Comparison of ENCODE assay signal across 1 cellular context in genomic region chr2:112156152-112156986, GRCh38.
TF ChIP-seq lines count a peak whose summit lies in the region.

No MANE protein-coding gene starts in this region.

TF ChIP-seq in HepG2, 621 proteins besides CTCF, POLR2A, EP300 and RAD21 (continued from another document):
- TF ChIP-seq PAXIP1 (CRISPR knock-in tag; conservative IDR thresholded peaks at IDR 0.05), result no peak
- TF ChIP-seq HMG20B (CRISPR knock-in tag; conservative IDR thresholded peaks at IDR 0.05), result no peak
- no peak for TF ChIP-seq ZFP91 (CRISPR knock-in tag; IDR thresholded peaks at IDR 0.05; ENCODE audit: borderline replicate concordance)
- no peak for TF ChIP-seq SATB2 (CRISPR knock-in tag; IDR thresholded peaks at IDR 0.05)
- TF ChIP-seq SALL1 (CRISPR knock-in tag; IDR thresholded peaks at IDR 0.05), result peak; percentile 23; the same call in 1 of the 2 replicates
- no peak for TF ChIP-seq ZNF512B (CRISPR knock-in tag; IDR thresholded peaks at IDR 0.05; ENCODE audit: borderline replicate concordance)
- no peak for TF ChIP-seq FOXK2 (IDR thresholded peaks at IDR 0.05)
- TF ChIP-seq ZNF224 (CRISPR knock-in tag; IDR thresholded peaks at IDR 0.05), result no peak
- TF ChIP-seq SKI (IDR thresholded peaks at IDR 0.05; ENCODE audit: partially characterized antibody), result no peak
- no peak for TF ChIP-seq ZNF704 (CRISPR knock-in tag; IDR thresholded peaks at IDR 0.05; ENCODE audit: borderline replicate concordance)
- TF ChIP-seq MEIS1 (CRISPR knock-in tag; IDR thresholded peaks at IDR 0.05; ENCODE audit: borderline replicate concordance), result 0 out of 2 replicates have a peak, but pooled peaks have one; percentile 46
- peak; percentile 44; the same call in 1 of the 2 replicates for TF ChIP-seq KDM5B (CRISPR knock-in tag; IDR thresholded peaks at IDR 0.05; ENCODE audit: borderline replicate concordance)
- TF ChIP-seq ZNF383 (CRISPR knock-in tag; IDR thresholded peaks at IDR 0.05; ENCODE audit: borderline replicate concordance), result 0 out of 2 replicates have a peak, but pooled peaks have one; percentile 57
- TF ChIP-seq AGO2 (optimal IDR thresholded peaks at IDR 0.05; ENCODE audit: low read depth, low read length), result no peak
- TF ChIP-seq ZNF281 (CRISPR knock-in tag; IDR thresholded peaks at IDR 0.05; ENCODE audit: borderline replicate concordance), result no peak
- 0 out of 2 replicates have a peak, but pooled peaks have one; percentile 18 for TF ChIP-seq ATF3 (CRISPR knock-in tag; IDR thresholded peaks at IDR 0.05)
- TF ChIP-seq FOXP1 (IDR thresholded peaks at IDR 0.05), result no peak
- TF ChIP-seq FOXP1 (CRISPR knock-in tag; IDR thresholded peaks at IDR 0.05), result no peak
- TF ChIP-seq AFF4 (CRISPR knock-in tag; IDR thresholded peaks at IDR 0.05), result no peak
- 0 out of 2 replicates have a peak, but pooled peaks have one; percentile 9 for TF ChIP-seq ZNF768 (CRISPR knock-in tag; IDR thresholded peaks at IDR 0.05)
- no peak for TF ChIP-seq ZNF260 (CRISPR knock-in tag; IDR thresholded peaks at IDR 0.05; ENCODE audit: borderline replicate concordance, low read depth)
- TF ChIP-seq ZNF672 (CRISPR knock-in tag; IDR thresholded peaks at IDR 0.05), result no peak
